In genomic region chr1:158093376-158093775, GRCh38 we compare ENCODE assay signal across 19 cellular contexts.
A peak's percentile ranks its signal among the peaks of the same experiment; 100 is the strongest.
DNase-seq lines count a peak whose midpoint lies in the region; ATAC-seq, FAIRE-seq and TF ChIP-seq lines count a peak whose summit lies in the region.
"Had no signal": no experiment of that assay in that cellular context is flagged by ENCODE, and none has a peak within 500 bp of the region (broad histone marks: within the 10 kb centered on the region; RNA-seq: fewer than 3 reads in every experiment).

No MANE protein-coding gene starts in this region.

- TF ChIP-seq CTCF in A673 (conservative IDR thresholded peaks at IDR 0.05; ENCODE audit: low read depth, low read length) (no peak), bronchial epithelial cell (IDR thresholded peaks at IDR 0.05; ENCODE audit: insufficient read depth, low read length, severe bottlenecking) (no peak), upper lobe of right lung (IDR thresholded peaks at IDR 0.05) (no peak)

- H3K23ac ChIP-seq in neuronal stem cell (ENCODE audit: low read depth, low read length, poor library complexity), result peak overlapping the region; percentile 60

- DNase-seq in A673 (ENCODE audit: low spot score) (no peak), bronchial epithelial cell (ENCODE audit: low read depth) (no peak), neuronal stem cell (ENCODE audit: low spot score) (no peak), upper lobe of right lung (peak; percentile 41), hypothalamus (lab: John Stamatoyannopoulos, UW) (no peak), HTR-8/SVneo (ENCODE audit: insufficient read length, low spot score) (no peak)
- DNase-seq: ACHN; BE2C; C1 segment of cervical spinal cord; CD4-positive, CD25-positive, alpha-beta regulatory T cell; CD8-positive, alpha-beta memory T cell; COR-L47; DMS 273 treated with DMSO at 0.1 percent for 48 hours; GDM1; GOT3; H7; HFFc6 had no signal

- H4K8ac ChIP-seq in neuronal stem cell (ENCODE audit: low read depth, low read length), result no peak overlapping the region

- peaks cover 4% of the 10 kb centered on the region for H3K79me1 ChIP-seq in neuronal stem cell (ENCODE audit: low read depth, low read length)

- H3K4me2 ChIP-seq in neuronal stem cell (ENCODE audit: insufficient read depth, low read length, poor library complexity, severe bottlenecking), result no peak overlapping the region

- BruUV-seq in A673 (replicated peaks; lab: Mats Ljungman, UMichigan), result no TSS peak

- no peak overlapping the region for H2AK5ac ChIP-seq in neuronal stem cell (ENCODE audit: low read depth, low read length)

- H4K91ac ChIP-seq in neuronal stem cell (ENCODE audit: low read depth, low read length, poor library complexity), result peak overlapping the region; percentile 17

- no peak overlapping the region for H3K4me3 ChIP-seq in A673 (ENCODE audit: low read depth, low read length, poor library complexity, severe bottlenecking)
- no peak overlapping the region for H3K4me3 ChIP-seq in bronchial epithelial cell (ENCODE audit: low read depth, low read length)
- no peak overlapping the region for H3K4me3 ChIP-seq in neuronal stem cell (ENCODE audit: low read length in 2 of 2)
- H3K4me3 ChIP-seq in upper lobe of right lung, result no peak overlapping the region

- POLR2A ChIA-PET in A673 (lab: Charles Lee; ENCODE audit: low non-redundant PET), result no interaction called here

- ATAC-seq in upper lobe of right lung, result no peak
- ATAC-seq: HCT116, HepG2 had no signal

- no peak overlapping the region for H3K14ac ChIP-seq in neuronal stem cell (ENCODE audit: low read length)

- peak overlapping the region; percentile 38 for H3K9ac ChIP-seq in neuronal stem cell (ENCODE audit: low read depth, low read length, poor library complexity)

- no CpG with 5 or more reads among the region's 18 CpGs for WGBS in neuronal stem cell (ENCODE audit: extremely low coverage in 2 of 2, insufficient read length in 2 of 2, insufficient replicate concordance in 1 of 2), 2 donors

- H3K4me1 ChIP-seq in A673 (ENCODE audit: insufficient read depth, low read length, poor library complexity, severe bottlenecking) (peaks cover 23% of the 10 kb centered on the region), neuronal stem cell (ENCODE audit: control insufficient read depth in 2 of 2, insufficient read depth in 1 of 2, low read depth in 1 of 2, low read length in 2 of 2) (no peaks in the 10 kb centered on the region), upper lobe of right lung (no peaks in the 10 kb centered on the region)
- H3K4me1 ChIP-seq: BE2C had no signal

- H3K27me3 ChIP-seq in A673 (replicated peaks; ENCODE audit: insufficient read depth, low read depth, low read length, poor library complexity), result no peaks in the 10 kb centered on the region
- no peaks in the 10 kb centered on the region for H3K27me3 ChIP-seq in bronchial epithelial cell (ENCODE audit: control insufficient read depth, insufficient read depth, low read length)
- H3K27me3 ChIP-seq in neuronal stem cell (ENCODE audit: control insufficient read depth in 3 of 3, insufficient read depth in 3 of 3, low read depth in 1 of 3, low read length in 3 of 3), result no peaks in the 10 kb centered on the region
- no peaks in the 10 kb centered on the region for H3K27me3 ChIP-seq in upper lobe of right lung
- H3K27me3 ChIP-seq: BE2C had no signal

- H2BK5ac ChIP-seq in neuronal stem cell (ENCODE audit: low read length), result no peak overlapping the region

- FAIRE-seq in bronchial epithelial cell (lab: Jason Lieb, UNC) (peak; percentile 58), HTR-8/SVneo (lab: Jason Lieb, UNC) (no peak)
- FAIRE-seq: HepG2 had no signal

- intact Hi-C loops in A673 (cut with micrococcal nuclease; ENCODE audit: unreplicated experiment), result no loop called here
- intact Hi-C loops in upper lobe of right lung (cut with DNase I), result loop anchor here (5.0 kb wide), 1 partner anchor 101 kb away; the partner anchor contains the start of gene KIRREL1

- no peaks in the 10 kb centered on the region for H3K9me3 ChIP-seq in A673 (ENCODE audit: low read depth, low read length, poor library complexity, severe bottlenecking)
- no peaks in the 10 kb centered on the region for H3K9me3 ChIP-seq in neuronal stem cell (replicated peaks in 1 of 2; ENCODE audit: control insufficient read depth in 2 of 2, insufficient read depth in 1 of 2, low read depth in 1 of 2, low read length in 2 of 2)
- H3K9me3 ChIP-seq in upper lobe of right lung, result no peaks in the 10 kb centered on the region
- H3K9me3 ChIP-seq: BE2C had no signal

- no peak overlapping the region for H3K4ac ChIP-seq in neuronal stem cell (ENCODE audit: low read length)

- peaks cover 88% of the 10 kb centered on the region for H3K36me3 ChIP-seq in A673 (ENCODE audit: insufficient read depth, low read length, poor library complexity, severe bottlenecking)
- H3K36me3 ChIP-seq in bronchial epithelial cell (ENCODE audit: control insufficient read depth, insufficient read depth, low read length), result peaks cover 21% of the 10 kb centered on the region
- H3K36me3 ChIP-seq in neuronal stem cell (replicated peaks in 1 of 2; ENCODE audit: control insufficient read depth in 2 of 2, insufficient read depth in 2 of 2, low read length in 2 of 2), result peaks cover 61 to 90% of the 10 kb centered on the region in 2 donors
- peaks cover 41% of the 10 kb centered on the region for H3K36me3 ChIP-seq in upper lobe of right lung
- H3K36me3 ChIP-seq: BE2C had no signal

- H3K18ac ChIP-seq in neuronal stem cell (ENCODE audit: low read length), result no peak overlapping the region

- no peak overlapping the region for H2BK120ac ChIP-seq in neuronal stem cell (ENCODE audit: low read depth, low read length)

- no peak overlapping the region for H2AFZ ChIP-seq in neuronal stem cell (ENCODE audit: low read length)

- CTCF ChIA-PET in A673 (lab: Charles Lee), result interaction anchor here (1.6 kb wide), 1 partner anchor 10 kb away, joined by 9 read pairs; no protein-coding TSS in a partner anchor

- H2BK15ac ChIP-seq in neuronal stem cell (ENCODE audit: low read length), result no peak overlapping the region

- H2BK12ac ChIP-seq in neuronal stem cell (ENCODE audit: low read length), result no peak overlapping the region

- H3K27ac ChIP-seq in A673 (ENCODE audit: low read depth, low read length, poor library complexity, severe bottlenecking), result peak overlapping the region; percentile 23
- no peak overlapping the region for H3K27ac ChIP-seq in neuronal stem cell (replicated peaks; ENCODE audit: low read length)
- no peak overlapping the region for H3K27ac ChIP-seq in upper lobe of right lung
